Comparison of ENCODE assay signal across 20 cellular contexts in genomic region chr12:26360062-26360461, GRCh38.
DNase-seq lines count a peak whose midpoint lies in the region; ATAC-seq lines count a peak whose summit lies in the region.
"Had no signal": no experiment of that assay in that cellular context is flagged by ENCODE, and none has a peak within 500 bp of the region (broad histone marks: within the 10 kb centered on the region; RNA-seq: fewer than 3 reads in every experiment).

No MANE protein-coding gene starts in this region.

- DNase-seq in Ammon's horn (ENCODE audit: low spot score) (peak; percentile 81), MV-4-11 (lab: John Stamatoyannopoulos, UW) (peak; percentile 90), UCSD-AML1 (lab: John Stamatoyannopoulos, UW; ENCODE audit: unreplicated experiment) (peak; percentile 32), myocyte (ENCODE audit: low read depth) (peak; percentile 50), EL (no peak), NCI-H2107 treated with DMSO at 0.1 percent for 48 hours (lab: John Stamatoyannopoulos, UW; ENCODE audit: unreplicated experiment) (no peak), NK-92 (lab: John Stamatoyannopoulos, UW; ENCODE audit: unreplicated experiment) (no peak)
- DNase-seq: ACHN; CD4-positive, alpha-beta memory T cell; DMS79 treated with DMSO at 0.1 percent for 48 hours; GDM1; NCI-H1092 treated with DMSO at 0.1 percent for 48 hours; NCI-H1694; NCI-H2107; NCI-H446 treated with DMSO at 0.1 percent for 48 hours; NCI-H748 treated with DMSO at 0.1 percent for 48 hours; OCI-M1; RPMI8226 had no signal

- ATAC-seq in GM19328 (IDR thresholded peaks at IDR 0.05; ENCODE audit: unreplicated experiment): no peak
- ATAC-seq: K562 had no signal

Comparison
In these comparisons a context has a peak if more than half of its experiments do, and no peak if none do; other contexts are left out.
1. DNase-seq: peak in Ammon's horn (single experiment), MV-4-11 (single experiment), UCSD-AML1 (single experiment) and myocyte (single experiment); none in EL (single experiment), NCI-H2107 treated with DMSO at 0.1 percent for 48 hours (single experiment) and NK-92 (single experiment).